ENCODE assay signal across 8 cellular contexts in genomic region chr9:33159760-33160127, GRCh38.
A peak's percentile ranks its signal among the peaks of the same experiment; 100 is the strongest.
DNase-seq lines count a peak whose midpoint lies in the region; ATAC-seq lines count a peak whose summit lies in the region.

No MANE protein-coding gene starts in this region.

- ATAC-seq in HG02852 (IDR thresholded peaks at IDR 0.05; ENCODE audit: unreplicated experiment) = peak; percentile 23

- peak; percentile 39 for DNase-seq in SIG-M5 (lab: John Stamatoyannopoulos, UW)
- DNase-seq in amniotic epithelial cell (ENCODE audit: low read depth) = peak; percentile 84
- DNase-seq in iris pigment epithelial cell (ENCODE audit: low read depth) = peak; percentile 92
- peak; percentile 70 for DNase-seq in stimulated activated CD4-positive, alpha-beta T cell treated with anti-CD3 and anti-CD28 coated beads, Interleukin-1b, Interleukin-23, amount 100 ng/mL, for 48 hours
- no peak for DNase-seq in NCI-H1930 (lab: John Stamatoyannopoulos, UW)
- no peak for DNase-seq in SW480 (ENCODE audit: low spot score)

- peak overlapping the region; percentile 48; the same call in 1 of the 2 replicates for H3K4me3 ChIP-seq in GM08714 (ENCODE audit: low read length)

Comparison
In these comparisons a context has a peak if more than half of its experiments do, and no peak if none do; other contexts are left out.
1. DNase-seq: peak in SIG-M5 (single experiment), amniotic epithelial cell (single experiment), iris pigment epithelial cell (single experiment) and stimulated activated CD4-positive, alpha-beta T cell treated with anti-CD3 and anti-CD28 coated beads, Interleukin-1b, Interleukin-23, amount 100 ng/mL, for 48 hours (single experiment); none in NCI-H1930 (0 of 2) and SW480 (single experiment).